In the genomic region with DNA sequence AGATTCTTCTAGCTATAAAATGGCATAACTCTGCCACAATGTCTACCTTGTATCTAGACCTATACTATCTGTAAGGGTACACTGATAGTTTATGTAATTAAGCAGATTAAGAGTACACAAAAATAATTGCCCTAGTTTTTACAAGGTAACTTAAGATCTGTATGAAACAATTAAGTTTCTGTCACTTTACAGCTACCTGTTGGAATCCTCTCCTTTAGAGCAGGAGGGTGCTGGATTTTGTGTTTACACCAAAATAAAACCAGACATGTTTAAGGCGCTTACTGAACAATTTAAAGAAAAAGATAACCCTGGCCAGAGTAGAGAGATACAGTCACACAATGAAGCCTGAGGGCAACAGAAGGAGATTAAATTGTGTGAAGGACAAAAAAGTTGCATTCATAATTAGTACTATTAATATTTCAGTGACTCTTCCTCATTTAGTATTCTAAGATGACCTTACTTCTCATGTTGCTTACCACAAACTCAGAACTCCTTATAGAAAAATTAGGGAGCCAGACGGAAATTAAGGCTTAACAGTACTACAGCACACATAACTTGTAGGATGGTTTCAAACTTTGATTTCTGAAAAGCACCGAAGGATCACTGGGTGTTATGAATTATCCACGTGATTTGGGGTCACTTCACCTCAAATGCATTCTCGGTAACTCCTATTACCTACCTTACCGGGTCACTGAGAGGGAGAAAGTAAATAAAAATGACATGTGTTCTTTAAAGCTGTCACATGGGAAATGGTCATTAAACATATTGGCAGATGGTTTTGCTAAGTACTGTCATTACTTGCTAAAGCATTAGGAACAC, we compare ENCODE assay signal across 8 cellular contexts. TPM values are rescaled to one million over a fixed set of nuclear protein-coding genes. Genes with fewer than 3 reads are reported as not detected.
DNase-seq lines count a peak whose midpoint lies in the region; ATAC-seq, FAIRE-seq and TF ChIP-seq lines count a peak whose summit lies in the region.

No MANE protein-coding gene starts in this region.

- H3K9ac ChIP-seq in OCI-LY3 (ENCODE audit: low read length): peak overlapping the region; percentile 87

- peaks cover 30% of the 10 kb centered on the region for H3K4me1 Mint-ChIP-seq in endothelial cell (ENCODE audit: unreplicated experiment)

- no peak for TF ChIP-seq CTCF in HFF-Myc (IDR thresholded peaks at IDR 0.05; ENCODE audit: low read depth, low read length, missing control alignments)
- no peak for TF ChIP-seq CTCF in OCI-LY3 (IDR thresholded peaks at IDR 0.05; ENCODE audit: low read depth, low read length)
- no peak for TF ChIP-seq CTCF in endothelial cell (IDR thresholded peaks at IDR 0.05; ENCODE audit: unreplicated experiment)
- no peak for TF ChIP-seq CTCF in pancreas (IDR thresholded peaks at IDR 0.05)

- peaks cover 25% of the 10 kb centered on the region for H3K36me3 ChIP-seq in OCI-LY3 (replicated peaks; ENCODE audit: low read depth, low read length)
- H3K36me3 ChIP-seq in pancreas: peaks cover 0 to 10% (median 0%) of the 10 kb centered on the region in 3 donors

- FAIRE-seq in pancreas (lab: Jason Lieb, UNC): no peak

- peaks cover 14% of the 10 kb centered on the region for H3K36me3 Mint-ChIP-seq in endothelial cell (ENCODE audit: low read depth, unreplicated experiment)

- H3K27me3 Mint-ChIP-seq in endothelial cell (ENCODE audit: unreplicated experiment): peaks cover 4% of the 10 kb centered on the region

- no peaks in the 10 kb centered on the region for H3K9me3 Mint-ChIP-seq in endothelial cell (ENCODE audit: unreplicated experiment)

- peak overlapping the region; percentile 96 for H3K27ac Mint-ChIP-seq in endothelial cell (ENCODE audit: unreplicated experiment)

- intact Hi-C loops in pancreas (cut with DNase I): no loop called here

- H3K27me3 ChIP-seq in OCI-LY3 (ENCODE audit: low read depth, low read length) (no peaks in the 10 kb centered on the region), pancreas (no peaks in the 10 kb centered on the region)

- H2AFZ ChIP-seq in OCI-LY3 (ENCODE audit: low read depth, low read length): peak overlapping the region; percentile 71; the same call in 1 of the 2 replicates

- ATAC-seq in GM18517 (IDR thresholded peaks at IDR 0.05; ENCODE audit: unreplicated experiment) (peak; percentile 49), pancreas (peak; percentile 4 to 19 (median 7))

- H3K27ac ChIP-seq in OCI-LY3 (ENCODE audit: low read length): peak overlapping the region; percentile 82
- H3K27ac ChIP-seq in pancreas: peak overlapping the region; percentile 96 to 100 (median 97)

- peak overlapping the region; percentile 81 for H3K4me2 ChIP-seq in OCI-LY3 (ENCODE audit: low read length)

- no peaks in the 10 kb centered on the region for H3K9me3 ChIP-seq in OCI-LY3 (ENCODE audit: insufficient read depth, low read length)
- H3K9me3 ChIP-seq in pancreas: no peaks in the 10 kb centered on the region

- H3K79me2 ChIP-seq in OCI-LY3 (ENCODE audit: low read length): peaks cover 38% of the 10 kb centered on the region

- DNase-seq in HFF-Myc (ENCODE audit: extremely low read depth, low read depth) (no peak), endothelial cell (ENCODE audit: low spot score) (no peak), pancreas (no peak), NCI-H345 (lab: John Stamatoyannopoulos, UW) (no peak), D341Med (ENCODE audit: low spot score) (no peak)
- DNase-seq in activated CD8-positive, alpha-beta memory T cell treated with anti-CD3 and anti-CD28 coated beads, Interleukin-2, amount 50 U/mL, for 48 hours: no peak

- peaks cover 10% of the 10 kb centered on the region for H4K20me1 ChIP-seq in OCI-LY3 (ENCODE audit: insufficient read depth, low read length)

- H3K4me3 ChIP-seq in HFF-Myc (replicated peaks; ENCODE audit: low read depth, low read length) (peak overlapping the region; percentile 84), OCI-LY3 (ENCODE audit: low read length) (peak overlapping the region; percentile 82), pancreas (peak overlapping the region; percentile 73 to 97 (median 91))

- H3K4me3 Mint-ChIP-seq in endothelial cell (ENCODE audit: unreplicated experiment): peak overlapping the region; percentile 95

- peaks cover 54% of the 10 kb centered on the region for H3K4me1 ChIP-seq in OCI-LY3 (ENCODE audit: low read length)
- peaks cover 7 to 20% (median 14%) of the 10 kb centered on the region in 3 donors for H3K4me1 ChIP-seq in pancreas

- 4 to 8% methylated on average over 6 of the region's 6 CpGs for WGBS in pancreas, 2 donors

RNA-seq across cellular contexts. Expression of a gene that starts 1.0 kb away (rescaled TPM):
- total RNA-seq in endothelial cell (ENCODE audit: unreplicated experiment): 82.9 TPM
- 10 to 100 TPM; 29.8 to 41.3 (median 37.4) TPM for total RNA-seq in pancreas
- 10 to 100 TPM; 34.9 to 49.0 TPM for polyA plus RNA-seq in pancreas
